Comparison of ENCODE assay signal across 9 cellular contexts in genomic region chr15:81809543-81809942, GRCh38.
DNase-seq lines count a peak whose midpoint lies in the region; ATAC-seq and TF ChIP-seq lines count a peak whose summit lies in the region.
"Had no signal": no experiment of that assay in that cellular context is flagged by ENCODE, and none has a peak within 500 bp of the region (broad histone marks: within the 10 kb centered on the region; RNA-seq: fewer than 3 reads in every experiment).

No MANE protein-coding gene starts in this region.

- H3F3A ChIP-seq in PC-9 (ENCODE audit: insufficient read depth, low read depth) = no peaks in the 10 kb centered on the region

- POLR2A ChIA-PET in PC-9 (lab: Charles Lee; ENCODE audit: unreplicated experiment) = no interaction called here

- no peaks in the 10 kb centered on the region for H3K9me3 ChIP-seq in PC-9 (ENCODE audit: insufficient read depth, low read depth)

- no peaks in the 10 kb centered on the region for H3K9me2 ChIP-seq in PC-9 (ENCODE audit: insufficient read depth)

- H3K79me2 ChIP-seq in PC-9 (ENCODE audit: low read depth) = no peaks in the 10 kb centered on the region

- peaks cover 12% of the 10 kb centered on the region; the same call in 1 of the 2 replicates for H3K27me3 ChIP-seq in PC-9 (ENCODE audit: insufficient read depth, low read depth)

- no peak for TF ChIP-seq EP300 in Ishikawa (IDR thresholded peaks at IDR 0.05; ENCODE audit: borderline replicate concordance)

- peak; percentile 18 for DNase-seq in EH (ENCODE audit: low read depth)
- peak; percentile 36 to 56 for DNase-seq in SHP77 (lab: John Stamatoyannopoulos, UW)
- peak; percentile 8 for DNase-seq in kidney tubule cell (ENCODE audit: low spot score)
- no peak for DNase-seq in foreskin fibroblast
- no peak for DNase-seq in CD1c-positive myeloid dendritic cell (ENCODE audit: extremely low spot score)
- DNase-seq in PC-9 = no peak

- 0 out of 2 replicates have a peak, but pooled peaks have one; percentile 13 for TF ChIP-seq RAD21 in Ishikawa (IDR thresholded peaks at IDR 0.05; ENCODE audit: low read depth)

- TF ChIP-seq CTCF in foreskin fibroblast (IDR thresholded peaks at IDR 0.05; ENCODE audit: low read depth, low read length) (no peak), PC-9 (conservative IDR thresholded peaks at IDR 0.05) (no peak)

- CTCF ChIA-PET in PC-9 (lab: Charles Lee) = no interaction called here

- intact Hi-C loops in PC-9 (cut with micrococcal nuclease; ENCODE audit: unreplicated experiment) = no loop called here

- H3K4me2 ChIP-seq in PC-9 = no peak overlapping the region

- no peak for ATAC-seq in HG02973 (IDR thresholded peaks at IDR 0.05; ENCODE audit: unreplicated experiment)
- ATAC-seq: stimulated activated effector memory CD8-positive, alpha-beta T cell treated with anti-CD3 and anti-CD28 coated beads, Interleukin-12 subunit alpha, Interleukin-12 subunit beta, amount 100 ng/mL, for 72 hours had no signal

- H4K20me1 ChIP-seq in PC-9 (ENCODE audit: insufficient read depth) = no peaks in the 10 kb centered on the region

- no peak overlapping the region for H3K27ac ChIP-seq in PC-9

- no peaks in the 10 kb centered on the region for H3K4me1 ChIP-seq in PC-9 (replicated peaks; ENCODE audit: insufficient read depth)

- no TSS peak for BruUV-seq in PC-9 (replicated peaks; lab: Mats Ljungman, UMichigan)

- no peaks in the 10 kb centered on the region for H3K36me3 ChIP-seq in PC-9 (ENCODE audit: low read depth)

- no peak overlapping the region for H3K4me3 ChIP-seq in foreskin fibroblast (ENCODE audit: low read depth in 1 of 2, low read length in 2 of 2)
- H3K4me3 ChIP-seq in PC-9 = no peak overlapping the region

- no peak overlapping the region for H2AFZ ChIP-seq in PC-9

TF ChIP-seq in Ishikawa, 13 proteins besides CTCF, POLR2A, EP300 and RAD21:
- TF ChIP-seq CREB1 (IDR thresholded peaks at IDR 0.05; ENCODE audit: low read depth) = no peak
- no peak for TF ChIP-seq ZBTB7A (IDR thresholded peaks at IDR 0.05; ENCODE audit: low read depth)
- no peak for TF ChIP-seq TCF12 (IDR thresholded peaks at IDR 0.05; ENCODE audit: low read depth)
- TF ChIP-seq YY1 (IDR thresholded peaks at IDR 0.05; ENCODE audit: low read depth) = 0 out of 2 replicates have a peak, but pooled peaks have one; percentile 21
- TF ChIP-seq CEBPB (IDR thresholded peaks at IDR 0.05) = no peak
- no peak for TF ChIP-seq FOXM1 (IDR thresholded peaks at IDR 0.05; ENCODE audit: borderline replicate concordance, low read depth)
- no peak for TF ChIP-seq NFIC (IDR thresholded peaks at IDR 0.05)
- peak; percentile 78 for TF ChIP-seq USF1 (IDR thresholded peaks at IDR 0.05)
- no peak for TF ChIP-seq TAF1 (IDR thresholded peaks at IDR 0.05; ENCODE audit: low read depth)
- no peak for TF ChIP-seq TEAD4 (IDR thresholded peaks at IDR 0.05)
- no peak for TF ChIP-seq REST (IDR thresholded peaks at IDR 0.05; ENCODE audit: low read depth)
- no peak for TF ChIP-seq EGR1 (IDR thresholded peaks at IDR 0.05)
- no peak for TF ChIP-seq MAX (IDR thresholded peaks at IDR 0.05)

Comparison
In these comparisons a context has a peak if more than half of its experiments do, and no peak if none do; other contexts are left out.
1. DNase-seq: peak in EH (single experiment), SHP77 (2 of 2) and kidney tubule cell (single experiment); none in foreskin fibroblast (0 of 2), CD1c-positive myeloid dendritic cell (single experiment) and PC-9 (0 of 2).